22 cellular contexts compared by ENCODE assay signal in genomic region chr1:214044438-214045214, GRCh38. TPM values are rescaled to one million over a fixed set of nuclear protein-coding genes. Genes with fewer than 3 reads are reported as not detected.
DNase-seq lines count a peak whose midpoint lies in the region; ATAC-seq and TF ChIP-seq lines count a peak whose summit lies in the region.
"Had no signal": no experiment of that assay in that cellular context is flagged by ENCODE, and none has a peak within 500 bp of the region (broad histone marks: within the 10 kb centered on the region; RNA-seq: fewer than 3 reads in every experiment).

No MANE protein-coding gene starts in this region.

- intact Hi-C loops in cardiac septum (cut with DNase I), result no loop called here

- TF ChIP-seq CTCF in cardiac muscle cell (IDR thresholded peaks at IDR 0.05; ENCODE audit: low read depth, low read length) (no peak), endodermal cell (conservative IDR thresholded peaks at IDR 0.05) (no peak)

- peaks cover 4% of the 10 kb centered on the region for H3K36me3 Mint-ChIP-seq in endodermal cell (ENCODE audit: low read depth)
- H3K36me3 Mint-ChIP-seq: CD8-positive, alpha-beta memory T cell had no signal

- 96% methylated on average over 3 to 4 of the region's 4 CpGs for WGBS in endodermal cell (ENCODE audit: insufficient coverage in 1 of 2, insufficient read length in 1 of 2), 2 experiments

- ATAC-seq in HG02840 (IDR thresholded peaks at IDR 0.05; ENCODE audit: low FRiP score, unreplicated experiment) (no peak), HG02759 (IDR thresholded peaks at IDR 0.05; ENCODE audit: unreplicated experiment) (no peak), HG02973 (IDR thresholded peaks at IDR 0.05; ENCODE audit: unreplicated experiment) (no peak)
- ATAC-seq: activated CD4-positive, CD25-positive, alpha-beta regulatory T cell treated with anti-CD3 and anti-CD28 coated beads, Interleukin-2, amount 50 U/mL, for 24 hours; K562 had no signal

- H3K27ac Mint-ChIP-seq in endodermal cell, result no peak overlapping the region
- H3K27ac Mint-ChIP-seq: CD8-positive, alpha-beta memory T cell; dendritic cell treated with granulocyte-macrophage colony-stimulating factor and Interleukin-4, amounts not matched to agents 40 ng/mL and 50 ng/mL, for 4 days; stimulated activated naive CD8-positive, alpha-beta T cell treated with anti-CD3 and anti-CD28 coated beads, Interleukin-15, Interleukin-2, amounts not matched to agents 100 ng/mL and 50 ng/mL, for 24 hours had no signal

- H3K36me3 ChIP-seq in cardiac muscle cell (peaks cover 4% of the 10 kb centered on the region), endodermal cell (ENCODE audit: control insufficient read depth, insufficient read depth, low read length) (no peaks in the 10 kb centered on the region)
- H3K36me3 ChIP-seq: ascending aorta, esophagus muscularis mucosa, vagina had no signal

- H3K9me3 ChIP-seq in cardiac muscle cell (ENCODE audit: low read depth), result no peaks in the 10 kb centered on the region
- H3K9me3 ChIP-seq in endodermal cell (ENCODE audit: control insufficient read depth, low read length), result peaks cover 21% of the 10 kb centered on the region
- H3K9me3 ChIP-seq: vagina had no signal

- H3K4me3 ChIP-seq in cardiac muscle cell (no peak overlapping the region), endodermal cell (ENCODE audit: low read length) (peak overlapping the region; percentile 33)
- H3K4me3 ChIP-seq: ascending aorta, esophagus muscularis mucosa, K562, smooth muscle cell, vagina had no signal

- H3K27ac ChIP-seq in cardiac muscle cell, result peak overlapping the region; percentile 35
- no peak overlapping the region for H3K27ac ChIP-seq in endodermal cell (ENCODE audit: low read depth, low read length)
- H3K27ac ChIP-seq: ascending aorta, esophagus muscularis mucosa, vagina had no signal

- H3K4me1 Mint-ChIP-seq in endodermal cell, result peaks cover 8% of the 10 kb centered on the region
- H3K4me1 Mint-ChIP-seq: CD8-positive, alpha-beta memory T cell had no signal

- DNase-seq in cardiac muscle cell (ENCODE audit: low read depth in 1 of 2, low spot score in 1 of 2) (no peak), cardiac septum (ENCODE audit: low spot score) (no peak), NCI-H345 (lab: John Stamatoyannopoulos, UW) (peak; percentile 89), endodermal cell (peak; percentile 64), HuH-7.5 (ENCODE audit: low spot score) (no peak)
- DNase-seq: activated CD8-positive, alpha-beta memory T cell treated with anti-CD3 and anti-CD28 coated beads, Interleukin-2, amount 50 U/mL, for 4 hours; CD8-positive, alpha-beta memory T cell; kidney; NCI-H1436; SIG-M5 had no signal

- peaks cover 20% of the 10 kb centered on the region for H3K9me3 Mint-ChIP-seq in endodermal cell

- H3K27me3 ChIP-seq in cardiac muscle cell (no peaks in the 10 kb centered on the region), endodermal cell (ENCODE audit: control insufficient read depth, insufficient read depth, low read length, poor library complexity, severe bottlenecking) (no peaks in the 10 kb centered on the region)
- H3K27me3 ChIP-seq: ascending aorta, esophagus muscularis mucosa, vagina had no signal

- no peak overlapping the region for H3K9ac ChIP-seq in endodermal cell (ENCODE audit: extremely low read depth, low read length, poor library complexity, severe bottlenecking)

- H3K4me3 Mint-ChIP-seq in endodermal cell, result no peak overlapping the region
- H3K4me3 Mint-ChIP-seq: CD8-positive, alpha-beta memory T cell; dendritic cell treated with granulocyte-macrophage colony-stimulating factor and Interleukin-4, amounts not matched to agents 40 ng/mL and 50 ng/mL, for 4 days; stimulated activated naive CD8-positive, alpha-beta T cell treated with anti-CD3 and anti-CD28 coated beads, Interleukin-15, Interleukin-2, amounts not matched to agents 100 ng/mL and 50 ng/mL, for 24 hours had no signal

- H3K4me1 ChIP-seq in cardiac muscle cell (ENCODE audit: low read depth) (peaks cover 21% of the 10 kb centered on the region), endodermal cell (ENCODE audit: control insufficient read depth, insufficient read depth, low read length) (peaks cover 8% of the 10 kb centered on the region)
- H3K4me1 ChIP-seq: ascending aorta, esophagus muscularis mucosa, vagina had no signal

- H3K27me3 Mint-ChIP-seq in endodermal cell (ENCODE audit: insufficient read depth), result no peaks in the 10 kb centered on the region
- H3K27me3 Mint-ChIP-seq: dendritic cell treated with granulocyte-macrophage colony-stimulating factor and Interleukin-4, amounts not matched to agents 40 ng/mL and 50 ng/mL, for 4 days had no signal

RNA-seq across cellular contexts. Expression of gene PROX1, which starts 56.9 kb away (rescaled TPM):
- total RNA-seq in cardiac muscle cell (12.8 and 28.7 TPM in 2 replicates), cardiac septum (110 TPM), endodermal cell (1 to 10 TPM; 1.5 to 3.9 TPM)
- polyA plus RNA-seq in cardiac muscle cell, result 10.1 and 21.8 TPM in 2 replicates
- 6.0 TPM for polyA plus RNA-seq in endodermal cell (2013, experiment 1 of 2)
- polyA plus RNA-seq in endodermal cell (2013, experiment 2 of 2), result 4.8 TPM
- total RNA-seq: CD8-positive, alpha-beta memory T cell; T-helper 2 cell treated with Interferon-gamma antibody and Interleukin-4, amounts not matched to agents 100 ng/mL and 5 ng/mL, for 36 hours had no signal
- polyA plus RNA-seq: CD8-positive, alpha-beta memory T cell had no signal

Comparison
In these comparisons a context has a peak if more than half of its experiments do, and no peak if none do; other contexts are left out.
1. DNase-seq: peak in NCI-H345 (single experiment) and endodermal cell (single experiment); none in cardiac muscle cell (0 of 2), cardiac septum (single experiment) and HuH-7.5 (single experiment).